Comparison of ENCODE assay signal across 31 cellular contexts in the genomic region with DNA sequence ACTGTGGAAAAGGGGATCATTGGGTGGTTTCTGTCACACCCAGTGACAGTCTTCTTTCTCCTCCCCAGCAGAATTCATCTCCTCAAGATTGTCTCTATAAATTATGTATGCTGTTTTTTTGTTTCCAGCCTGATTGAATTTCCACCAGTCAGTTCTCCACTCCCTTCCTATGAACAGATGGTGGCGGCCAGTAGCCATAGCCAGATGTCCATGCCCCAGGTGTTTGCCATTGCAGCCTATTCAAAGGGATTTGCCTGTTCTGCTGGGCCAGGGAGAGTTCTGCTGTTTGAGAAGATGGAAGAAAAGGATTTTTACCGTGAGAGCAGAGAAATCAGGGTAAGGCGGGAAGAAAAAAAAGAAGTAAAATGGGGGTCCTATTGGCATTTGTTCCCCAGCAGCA. TPM values are rescaled to one million over a fixed set of nuclear protein-coding genes. Genes with fewer than 3 reads are reported as not detected.
"Had no signal": no experiment of that assay in that cellular context is flagged by ENCODE, and none has a peak within 500 bp of the region (broad histone marks: within the 10 kb centered on the region; RNA-seq: fewer than 3 reads in every experiment).

No MANE protein-coding gene starts in this region.

- H3K27me3 ChIP-seq: cardiac muscle cell, colonic mucosa, dorsolateral prefrontal cortex, gastrocnemius medialis, hepatocyte, ovary, thyroid gland had no signal

- H3K9me3 ChIP-seq: colonic mucosa, gastrocnemius medialis, ovary, thyroid gland had no signal

- H3K79me2 ChIP-seq: hepatocyte had no signal

- DNase-seq: activated B cell treated with CpG ODN at 0.5 μM for 24 hours; activated CD4-positive, alpha-beta T cell treated with anti-CD3 and anti-CD28 coated beads for 36 hours; activated CD8-positive, alpha-beta memory T cell treated with anti-CD3 and anti-CD28 coated beads, Interleukin-2, amount 10 ng/mL, durations not matched to agents 7 days and 5 days; activated CD8-positive, alpha-beta T cell treated with anti-CD3 and anti-CD28 coated beads, Interleukin-2, amount 10 ng/mL, durations not matched to agents 7 days and 5 days; activated naive CD8-positive, alpha-beta T cell treated with anti-CD3 and anti-CD28 coated beads, Interleukin-2, amount 50 U/mL, for 24 hours; activated T-cell treated with anti-CD3 and anti-CD28 coated beads, Interleukin-2, amount 50 U/mL, for 48 hours; cerebellar nuclear complex; colonic mucosa; dorsolateral prefrontal cortex; effector memory CD8-positive, alpha-beta T cell; erythroblast; gastrocnemius medialis; left cardiac atrium; midbrain; naive thymus-derived CD4-positive, alpha-beta T cell; ovary; stimulated activated CD4-positive, alpha-beta T cell treated with anti-CD3 and anti-CD28 coated beads, Interleukin-12 subunit alpha, Interleukin-12 subunit beta, amount 100 ng/mL, for 4 hours; stimulated activated CD4-positive, alpha-beta T cell treated with anti-CD3 and anti-CD28 coated beads, Interleukin-4, amount 100 ng/mL, for 1 hour; stimulated activated naive CD8-positive, alpha-beta T cell treated with anti-CD3 and anti-CD28 coated beads, Interleukin-15, amount 100 ng/mL, for 72 hours; substantia nigra; T-helper 2 cell; thyroid gland had no signal

- H3K27ac ChIP-seq: cardiac muscle cell, colonic mucosa, dorsolateral prefrontal cortex, gastrocnemius medialis, hepatocyte, ovary, skin epidermis, thyroid gland had no signal

- H3K36me3 ChIP-seq: cardiac muscle cell, colonic mucosa, gastrocnemius medialis, ovary, thyroid gland had no signal

- H3K27ac Mint-ChIP-seq: activated B cell treated with CpG ODN at 0.5 μM for 24 hours; activated CD4-positive, alpha-beta T cell treated with anti-CD3 and anti-CD28 coated beads for 36 hours; activated CD8-positive, alpha-beta memory T cell treated with anti-CD3 and anti-CD28 coated beads, Interleukin-2, amount 10 ng/mL, durations not matched to agents 7 days and 5 days; activated CD8-positive, alpha-beta T cell treated with anti-CD3 and anti-CD28 coated beads, Interleukin-2, amount 10 ng/mL, durations not matched to agents 7 days and 5 days; activated naive CD4-positive, alpha-beta T cell treated with anti-CD3 and anti-CD28 coated beads, Interleukin-2, amount 50 U/mL, for 24 hours; activated naive CD8-positive, alpha-beta T cell treated with anti-CD3 and anti-CD28 coated beads, Interleukin-2, amount 50 U/mL, for 24 hours; activated T-helper 2 cell treated with anti-CD3 and anti-CD28 coated beads, Interferon-gamma antibody, Interleukin-2, Interleukin-4, amounts not matched to agents 10 μg/mL and 5 μg/mL and 100 μg/mL, durations not matched to agents 14 hours and 24 hours and 36 hours; effector memory CD8-positive, alpha-beta T cell; memory B cell; progenitor cell of endocrine pancreas; stimulated activated effector memory CD8-positive, alpha-beta T cell treated with anti-CD3 and anti-CD28 coated beads, Interleukin-12 subunit alpha, Interleukin-12 subunit beta, amount 100 ng/mL, for 72 hours; stimulated activated naive CD8-positive, alpha-beta T cell treated with anti-CD3 and anti-CD28 coated beads, Interleukin-15, amount 100 ng/mL, for 72 hours had no signal

- H3K4me1 Mint-ChIP-seq: activated B cell treated with CpG ODN at 0.5 μM for 24 hours; activated CD4-positive, alpha-beta T cell treated with anti-CD3 and anti-CD28 coated beads for 36 hours; activated CD8-positive, alpha-beta memory T cell treated with anti-CD3 and anti-CD28 coated beads, Interleukin-2, amount 10 ng/mL, durations not matched to agents 7 days and 5 days; activated naive CD4-positive, alpha-beta T cell treated with anti-CD3 and anti-CD28 coated beads, Interleukin-2, amount 50 U/mL, for 24 hours; activated naive CD8-positive, alpha-beta T cell treated with anti-CD3 and anti-CD28 coated beads, Interleukin-2, amount 50 U/mL, for 24 hours; memory B cell; naive thymus-derived CD4-positive, alpha-beta T cell; stimulated activated effector memory CD8-positive, alpha-beta T cell treated with anti-CD3 and anti-CD28 coated beads, Interleukin-12 subunit alpha, Interleukin-12 subunit beta, amount 100 ng/mL, for 72 hours; stimulated activated naive CD8-positive, alpha-beta T cell treated with anti-CD3 and anti-CD28 coated beads, Interleukin-15, amount 100 ng/mL, for 72 hours had no signal

- H2AFZ ChIP-seq: hepatocyte had no signal

- H3K4me3 Mint-ChIP-seq: activated B cell treated with CpG ODN at 0.5 μM for 24 hours; activated CD4-positive, alpha-beta T cell treated with anti-CD3 and anti-CD28 coated beads for 36 hours; activated CD8-positive, alpha-beta memory T cell treated with anti-CD3 and anti-CD28 coated beads, Interleukin-2, amount 10 ng/mL, durations not matched to agents 7 days and 5 days; activated CD8-positive, alpha-beta T cell treated with anti-CD3 and anti-CD28 coated beads, Interleukin-2, amount 10 ng/mL, durations not matched to agents 7 days and 5 days; activated naive CD4-positive, alpha-beta T cell treated with anti-CD3 and anti-CD28 coated beads, Interleukin-2, amount 50 U/mL, for 24 hours; activated naive CD8-positive, alpha-beta T cell treated with anti-CD3 and anti-CD28 coated beads, Interleukin-2, amount 50 U/mL, for 24 hours; effector memory CD8-positive, alpha-beta T cell; memory B cell; naive thymus-derived CD4-positive, alpha-beta T cell; stimulated activated effector memory CD8-positive, alpha-beta T cell treated with anti-CD3 and anti-CD28 coated beads, Interleukin-12 subunit alpha, Interleukin-12 subunit beta, amount 100 ng/mL, for 72 hours; stimulated activated naive CD8-positive, alpha-beta T cell treated with anti-CD3 and anti-CD28 coated beads, Interleukin-15, amount 100 ng/mL, for 72 hours had no signal

- H3K36me3 Mint-ChIP-seq: activated CD8-positive, alpha-beta memory T cell treated with anti-CD3 and anti-CD28 coated beads, Interleukin-2, amount 10 ng/mL, durations not matched to agents 7 days and 5 days; activated naive CD4-positive, alpha-beta T cell treated with anti-CD3 and anti-CD28 coated beads, Interleukin-2, amount 50 U/mL, for 24 hours; memory B cell had no signal

- H3K4me3 ChIP-seq: cardiac muscle cell, colonic mucosa, dorsolateral prefrontal cortex, gastrocnemius medialis, hepatocyte, ovary, skin epidermis, thyroid gland had no signal

- H3K9me3 Mint-ChIP-seq: activated naive CD4-positive, alpha-beta T cell treated with anti-CD3 and anti-CD28 coated beads, Interleukin-2, amount 50 U/mL, for 24 hours; activated naive CD8-positive, alpha-beta T cell treated with anti-CD3 and anti-CD28 coated beads, Interleukin-2, amount 50 U/mL, for 24 hours; activated T-helper 2 cell treated with anti-CD3 and anti-CD28 coated beads, Interferon-gamma antibody, Interleukin-2, Interleukin-4, amounts not matched to agents 10 μg/mL and 5 μg/mL and 100 μg/mL, durations not matched to agents 14 hours and 24 hours and 36 hours; effector memory CD8-positive, alpha-beta T cell; memory B cell; stimulated activated effector memory CD8-positive, alpha-beta T cell treated with anti-CD3 and anti-CD28 coated beads, Interleukin-12 subunit alpha, Interleukin-12 subunit beta, amount 100 ng/mL, for 72 hours had no signal

- H3K27me3 Mint-ChIP-seq: activated naive CD4-positive, alpha-beta T cell treated with anti-CD3 and anti-CD28 coated beads, Interleukin-2, amount 50 U/mL, for 24 hours; progenitor cell of endocrine pancreas had no signal

- H3K4me1 ChIP-seq: colonic mucosa, gastrocnemius medialis, thyroid gland had no signal

- ATAC-seq: activated CD4-positive, alpha-beta T cell treated with anti-CD3 and anti-CD28 coated beads for 36 hours; activated CD8-positive, alpha-beta memory T cell treated with anti-CD3 and anti-CD28 coated beads, Interleukin-2, amount 10 ng/mL, durations not matched to agents 7 days and 5 days; activated CD8-positive, alpha-beta T cell treated with anti-CD3 and anti-CD28 coated beads, Interleukin-2, amount 10 ng/mL, durations not matched to agents 7 days and 5 days; activated naive CD8-positive, alpha-beta T cell treated with anti-CD3 and anti-CD28 coated beads, Interleukin-2, amount 50 U/mL, for 24 hours; effector memory CD8-positive, alpha-beta T cell; gastrocnemius medialis; left cardiac atrium; naive thymus-derived CD4-positive, alpha-beta T cell; sciatic nerve; stimulated activated effector memory CD8-positive, alpha-beta T cell treated with anti-CD3 and anti-CD28 coated beads, Interleukin-12 subunit alpha, Interleukin-12 subunit beta, amount 100 ng/mL, for 72 hours; stimulated activated naive CD8-positive, alpha-beta T cell treated with anti-CD3 and anti-CD28 coated beads, Interleukin-15, amount 100 ng/mL, for 72 hours had no signal

- H3K4me2 ChIP-seq: hepatocyte had no signal

RNA-seq across cellular contexts. Expression of a gene that starts 12.9 kb away (rescaled TPM):
- total RNA-seq: activated B cell treated with CpG ODN at 0.5 μM for 24 hours; activated CD8-positive, alpha-beta T cell treated with anti-CD3 and anti-CD28 coated beads, Interleukin-2, amount 10 ng/mL, durations not matched to agents 7 days and 5 days; cardiac muscle cell had no signal
- polyA plus RNA-seq: naive thymus-derived CD4-positive, alpha-beta T cell had no signal
